3 cellular contexts compared by ENCODE assay signal in the genomic region with DNA sequence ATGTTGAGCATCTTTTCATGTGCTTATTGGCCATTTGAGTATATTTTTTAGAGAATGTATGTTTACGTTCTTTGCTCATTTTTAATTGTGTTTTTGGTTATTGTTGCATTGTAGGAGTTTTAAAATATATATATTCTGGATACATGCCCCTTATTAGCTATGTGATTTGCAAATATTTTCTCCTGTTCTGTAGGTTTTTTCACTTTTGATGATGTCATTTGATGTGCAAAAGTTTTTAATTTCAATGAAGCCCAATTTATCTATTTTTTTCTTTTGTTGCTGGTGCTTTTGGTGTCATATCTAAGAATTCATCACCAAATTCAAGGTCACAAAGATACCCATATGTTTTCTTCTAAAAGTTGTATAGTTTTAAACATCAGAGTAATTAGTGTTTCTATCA.
TF ChIP-seq lines count a peak whose summit lies in the region.

No MANE protein-coding gene starts in this region.

TF ChIP-seq in A549, 52 proteins besides CTCF, POLR2A, EP300 and RAD21:
- TF ChIP-seq ZNF302 (CRISPR knock-in tag; IDR thresholded peaks at IDR 0.05): no peak
- TF ChIP-seq ELK1 (IDR thresholded peaks at IDR 0.05; ENCODE audit: low read depth, low read length): no peak
- TF ChIP-seq, protein P1, sequence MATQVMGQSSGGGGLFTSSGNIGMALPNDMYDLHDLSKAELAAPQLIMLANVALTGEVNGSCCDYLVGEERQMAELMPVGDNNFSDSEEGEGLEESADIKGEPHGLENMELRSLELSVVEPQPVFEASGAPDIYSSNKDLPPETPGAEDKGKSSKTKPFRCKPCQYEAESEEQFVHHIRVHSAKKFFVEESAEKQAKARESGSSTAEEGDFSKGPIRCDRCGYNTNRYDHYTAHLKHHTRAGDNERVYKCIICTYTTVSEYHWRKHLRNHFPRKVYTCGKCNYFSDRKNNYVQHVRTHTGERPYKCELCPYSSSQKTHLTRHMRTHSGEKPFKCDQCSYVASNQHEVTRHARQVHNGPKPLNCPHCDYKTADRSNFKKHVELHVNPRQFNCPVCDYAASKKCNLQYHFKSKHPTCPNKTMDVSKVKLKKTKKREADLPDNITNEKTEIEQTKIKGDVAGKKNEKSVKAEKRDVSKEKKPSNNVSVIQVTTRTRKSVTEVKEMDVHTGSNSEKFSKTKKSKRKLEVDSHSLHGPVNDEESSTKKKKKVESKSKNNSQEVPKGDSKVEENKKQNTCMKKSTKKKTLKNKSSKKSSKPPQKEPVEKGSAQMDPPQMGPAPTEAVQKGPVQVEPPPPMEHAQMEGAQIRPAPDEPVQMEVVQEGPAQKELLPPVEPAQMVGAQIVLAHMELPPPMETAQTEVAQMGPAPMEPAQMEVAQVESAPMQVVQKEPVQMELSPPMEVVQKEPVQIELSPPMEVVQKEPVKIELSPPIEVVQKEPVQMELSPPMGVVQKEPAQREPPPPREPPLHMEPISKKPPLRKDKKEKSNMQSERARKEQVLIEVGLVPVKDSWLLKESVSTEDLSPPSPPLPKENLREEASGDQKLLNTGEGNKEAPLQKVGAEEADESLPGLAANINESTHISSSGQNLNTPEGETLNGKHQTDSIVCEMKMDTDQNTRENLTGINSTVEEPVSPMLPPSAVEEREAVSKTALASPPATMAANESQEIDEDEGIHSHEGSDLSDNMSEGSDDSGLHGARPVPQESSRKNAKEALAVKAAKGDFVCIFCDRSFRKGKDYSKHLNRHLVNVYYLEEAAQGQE (IDR thresholded peaks at IDR 0.05): no peak
- no peak for TF ChIP-seq MAZ (IDR thresholded peaks at IDR 0.05; ENCODE audit: borderline replicate concordance, low read depth, low read length)
- TF ChIP-seq FOSB (CRISPR knock-in tag; IDR thresholded peaks at IDR 0.05): no peak
- TF ChIP-seq KDM1A (IDR thresholded peaks at IDR 0.05; ENCODE audit: low read depth): no peak
- TF ChIP-seq CHD2 (IDR thresholded peaks at IDR 0.05; ENCODE audit: low read length, partially characterized antibody): no peak
- no peak for TF ChIP-seq EHMT2 (IDR thresholded peaks at IDR 0.05; ENCODE audit: low read depth)
- no peak for TF ChIP-seq HES2 (IDR thresholded peaks at IDR 0.05)
- no peak for TF ChIP-seq SMC3 (IDR thresholded peaks at IDR 0.05)
- TF ChIP-seq HOXB13 (CRISPR knock-in tag; IDR thresholded peaks at IDR 0.05; ENCODE audit: low read depth): no peak

TF ChIP-seq in HEK293, 187 proteins besides CTCF, POLR2A, EP300 and RAD21:
- TF ChIP-seq ZNF548 (tag by site-specific recombination; IDR thresholded peaks at IDR 0.05) (no peak), ATF2 (tag by site-specific recombination; IDR thresholded peaks at IDR 0.05; ENCODE audit: low read depth) (peak; percentile 64), ZNF148 (tag by site-specific recombination; IDR thresholded peaks at IDR 0.05; ENCODE audit: borderline replicate concordance) (no peak)

TF ChIP-seq in endothelial cell of umbilical vein, 7 proteins besides CTCF, POLR2A, EP300 and RAD21 (continued from another document):
- no peak for TF ChIP-seq GATA2 (IDR thresholded peaks at IDR 0.05; ENCODE audit: insufficient read depth, insufficient read length, low read depth, low read length)
- no peak for TF ChIP-seq FOS (IDR thresholded peaks at IDR 0.05; ENCODE audit: borderline replicate concordance, insufficient read depth, low read length)
- no peak for TF ChIP-seq JUN (IDR thresholded peaks at IDR 0.05; ENCODE audit: borderline replicate concordance, insufficient read depth, insufficient read length, low read depth)
- TF ChIP-seq, protein P2, sequence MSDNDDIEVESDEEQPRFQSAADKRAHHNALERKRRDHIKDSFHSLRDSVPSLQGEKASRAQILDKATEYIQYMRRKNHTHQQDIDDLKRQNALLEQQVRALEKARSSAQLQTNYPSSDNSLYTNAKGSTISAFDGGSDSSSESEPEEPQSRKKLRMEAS (IDR thresholded peaks at IDR 0.05; ENCODE audit: insufficient read depth, insufficient read length): no peak
- TF ChIP-seq MYC (IDR thresholded peaks at IDR 0.05; ENCODE audit: low read depth, low read length): no peak
- no peak for TF ChIP-seq EZH2 (IDR thresholded peaks at IDR 0.05; ENCODE audit: borderline replicate concordance, low read depth, low read length, severe bottlenecking)
